1 cellular context compared by ENCODE assay signal in genomic region chr3:66353530-66353929, GRCh38.
TF ChIP-seq lines count a peak whose summit lies in the region.

No MANE protein-coding gene starts in this region.

TF ChIP-seq in K562, 482 proteins besides CTCF, POLR2A, EP300 and RAD21:
- no peak for TF ChIP-seq CC2D1A (IDR thresholded peaks at IDR 0.05)
- no peak for TF ChIP-seq NR2C2 (CRISPR knock-in tag; IDR thresholded peaks at IDR 0.05)
- TF ChIP-seq NR2C2 (tag; IDR thresholded peaks at IDR 0.05), result 0 out of 2 replicates have a peak, but pooled peaks have one; percentile 18
- no peak for TF ChIP-seq ELF1 (tag; IDR thresholded peaks at IDR 0.05)
- no peak for TF ChIP-seq BCLAF1 (IDR thresholded peaks at IDR 0.05; ENCODE audit: borderline replicate concordance in 1 of 2, control insufficient read depth in 1 of 2, low read depth in 2 of 2, low read length in 1 of 2)
- TF ChIP-seq ZNF717 (CRISPR knock-in tag; IDR thresholded peaks at IDR 0.05), result no peak
- TF ChIP-seq MTA3 (IDR thresholded peaks at IDR 0.05; ENCODE audit: borderline replicate concordance), result no peak
- no peak for TF ChIP-seq HIVEP1 (CRISPR knock-in tag; IDR thresholded peaks at IDR 0.05)
- TF ChIP-seq ZBTB40 (IDR thresholded peaks at IDR 0.05), result no peak
- no peak for TF ChIP-seq ZBTB40 (CRISPR knock-in tag; IDR thresholded peaks at IDR 0.05)
- TF ChIP-seq ATF4 (CRISPR knock-in tag; IDR thresholded peaks at IDR 0.05), result no peak
